In genomic region chr9:979983-980382, GRCh38 we compare ENCODE assay signal across 37 cellular contexts. TPM values are rescaled to one million over a fixed set of nuclear protein-coding genes. Genes with fewer than 3 reads are reported as not detected.
"Had no signal": no experiment of that assay in that cellular context is flagged by ENCODE, and none has a peak within 500 bp of the region (broad histone marks: within the 10 kb centered on the region; RNA-seq: fewer than 3 reads in every experiment).

No MANE protein-coding gene starts in this region.

- H3K27ac ChIP-seq: body of pancreas, KMS-11, SJCRH30, SK-N-MC, WERI-Rb-1 had no signal

- H3K27ac Mint-ChIP-seq: activated CD8-positive, alpha-beta T cell treated with anti-CD3 and anti-CD28 coated beads for 36 hours; activated naive CD4-positive, alpha-beta T cell treated with anti-CD3 and anti-CD28 coated beads, Interleukin-2, amount 50 U/mL, for 24 hours; activated naive CD8-positive, alpha-beta T cell treated with anti-CD3 and anti-CD28 coated beads, Interleukin-2, amount 10 ng/mL, durations not matched to agents 7 days and 5 days; activated T-cell treated with anti-CD3 and anti-CD28 coated beads, Interleukin-2, amount 50 U/mL, for 72 hours; activated T-helper 17 cell treated with anti-CD3 and anti-CD28 coated beads, Interleukin-2, amount 50 U/mL, for 72 hours had no signal

- H3K9me3 ChIP-seq: body of pancreas, SJCRH30 had no signal

- H3K4me1 Mint-ChIP-seq: activated T-helper 17 cell treated with anti-CD3 and anti-CD28 coated beads, Interleukin-2, amount 50 U/mL, for 72 hours had no signal

- H3K9me3 Mint-ChIP-seq: activated CD8-positive, alpha-beta T cell treated with anti-CD3 and anti-CD28 coated beads for 36 hours; activated naive CD4-positive, alpha-beta T cell treated with anti-CD3 and anti-CD28 coated beads, Interleukin-2, amount 50 U/mL, for 24 hours; activated naive CD8-positive, alpha-beta T cell treated with anti-CD3 and anti-CD28 coated beads, Interleukin-2, amount 10 ng/mL, durations not matched to agents 7 days and 5 days; activated T-cell treated with anti-CD3 and anti-CD28 coated beads, Interleukin-2, amount 50 U/mL, for 72 hours; activated T-helper 17 cell treated with anti-CD3 and anti-CD28 coated beads, Interleukin-2, amount 50 U/mL, for 72 hours had no signal

- H3K9ac ChIP-seq: KMS-11 had no signal

- H3K4me3 Mint-ChIP-seq: activated CD8-positive, alpha-beta T cell treated with anti-CD3 and anti-CD28 coated beads for 36 hours; activated naive CD4-positive, alpha-beta T cell treated with anti-CD3 and anti-CD28 coated beads, Interleukin-2, amount 50 U/mL, for 24 hours; activated naive CD8-positive, alpha-beta T cell treated with anti-CD3 and anti-CD28 coated beads, Interleukin-2, amount 10 ng/mL, durations not matched to agents 7 days and 5 days; activated T-cell treated with anti-CD3 and anti-CD28 coated beads, Interleukin-2, amount 50 U/mL, for 72 hours; activated T-helper 17 cell treated with anti-CD3 and anti-CD28 coated beads, Interleukin-2, amount 50 U/mL, for 72 hours had no signal

- H3K36me3 ChIP-seq: SJCRH30, WERI-Rb-1 had no signal

- H3K36me3 Mint-ChIP-seq: activated naive CD4-positive, alpha-beta T cell treated with anti-CD3 and anti-CD28 coated beads, Interleukin-2, amount 50 U/mL, for 24 hours; activated naive CD8-positive, alpha-beta T cell treated with anti-CD3 and anti-CD28 coated beads, Interleukin-2, amount 10 ng/mL, durations not matched to agents 7 days and 5 days had no signal

- DNase-seq: activated CD4-positive, alpha-beta T cell treated with anti-CD3 and anti-CD28 coated beads for 1 hour; activated CD4-positive, alpha-beta T cell treated with anti-CD3 and anti-CD28 coated beads for 48 hours; activated CD4-positive, alpha-beta T cell treated with anti-CD3 and anti-CD28 coated beads, Interleukin-2, amount 50 U/mL, for 4 hours; activated CD4-positive, CD25-positive, alpha-beta regulatory T cell; activated CD8-positive, alpha-beta T cell treated with anti-CD3 and anti-CD28 coated beads for 36 hours; activated gamma-delta T cell; activated naive CD4-positive, alpha-beta T cell treated with Interleukin-2 at 50 U/mL for 16 hours; activated naive CD8-positive, alpha-beta T cell treated with anti-CD3 and anti-CD28 coated beads, Interleukin-2, amount 10 ng/mL, durations not matched to agents 7 days and 5 days; activated T-cell treated with anti-CD3 and anti-CD28 coated beads, Interleukin-2, amount 50 U/mL, for 1 hour; activated T-cell treated with anti-CD3 and anti-CD28 coated beads, Interleukin-2, amount 50 U/mL, for 72 hours; amygdala; body of pancreas; central memory CD4-positive, alpha-beta T cell; MM.1S; MV-4-11; NCI-H1092; NCI-H1436 treated with DMSO at 0.1 percent for 48 hours; NCI-H1694 treated with DMSO at 0.1 percent for 48 hours; NCI-H2029; NCI-H345; NCI-H524 treated with DMSO at 0.1 percent for 48 hours; SHP77; SJCRH30; T1000; WERI-Rb-1 had no signal

- H3K4me1 ChIP-seq: SJCRH30 had no signal

- H3K4me3 ChIP-seq: body of pancreas, SJCRH30, SK-N-MC had no signal

- ATAC-seq: activated CD8-positive, alpha-beta T cell treated with anti-CD3 and anti-CD28 coated beads for 36 hours; activated T-cell treated with anti-CD3 and anti-CD28 coated beads, Interleukin-2, amount 50 U/mL, for 72 hours; activated T-helper 17 cell treated with anti-CD3 and anti-CD28 coated beads, Interleukin-2, amount 50 U/mL, for 72 hours; body of pancreas; Panc1 had no signal

RNA-seq across cellular contexts. Expression of gene DMRT3, which starts 3.5 kb away (rescaled TPM):
- total RNA-seq: activated CD8-positive, alpha-beta memory T cell treated with anti-CD3 and anti-CD28 coated beads for 36 hours; activated CD8-positive, alpha-beta T cell treated with anti-CD3 and anti-CD28 coated beads for 36 hours; activated naive CD8-positive, alpha-beta T cell treated with anti-CD3 and anti-CD28 coated beads, Interleukin-2, amount 10 ng/mL, durations not matched to agents 7 days and 5 days; activated T-cell treated with anti-CD3 and anti-CD28 coated beads, Interleukin-2, amount 50 U/mL, for 72 hours; activated T-helper 17 cell treated with anti-CD3 and anti-CD28 coated beads, Interleukin-2, amount 50 U/mL, for 72 hours; astrocyte; body of pancreas; LHCN-M2; NCI-H460; RPMI7951; SJCRH30; T-helper 1 cell treated with Interleukin-12 subunit alpha and Interleukin-12 subunit beta and Interleukin-4 antibody, amounts not matched to agents 30 ng/mL and 1 ng/mL, for 36 hours; T-helper 2 cell treated with Interferon-gamma antibody and Interleukin-4, amounts not matched to agents 100 ng/mL and 5 ng/mL, for 36 hours had no signal
